8 cellular contexts compared by ENCODE assay signal in the genomic region with DNA sequence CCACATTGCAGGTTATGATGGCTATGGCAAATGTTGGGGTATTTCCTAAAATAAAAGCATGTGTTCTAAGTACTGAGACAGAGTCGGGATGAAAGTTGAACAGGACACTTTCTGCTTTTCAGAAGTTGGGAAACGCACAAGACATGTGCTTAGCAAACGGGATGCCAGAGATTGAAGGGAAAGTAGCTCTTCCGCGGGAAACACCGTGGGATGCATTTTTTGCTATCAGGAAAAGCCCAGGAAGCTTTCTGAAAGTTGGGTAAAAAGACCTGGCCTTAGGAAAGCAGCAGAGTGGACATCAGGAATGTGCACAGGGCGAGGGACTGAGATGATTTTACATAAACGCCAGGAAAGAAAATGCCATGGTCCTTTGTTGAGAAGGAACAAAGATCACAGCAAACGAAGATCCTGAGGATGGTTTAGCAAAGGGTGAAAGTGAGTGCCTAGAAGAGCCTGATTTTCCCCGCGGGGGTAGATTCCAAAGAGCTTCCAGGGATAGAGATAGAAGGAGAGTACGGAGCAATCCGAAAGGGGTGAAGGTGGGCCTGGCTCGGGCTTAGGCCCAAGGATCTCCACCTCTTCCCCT. TPM values are rescaled to one million over a fixed set of nuclear protein-coding genes. Genes with fewer than 3 reads are reported as not detected.
DNase-seq lines count a peak whose midpoint lies in the region; TF ChIP-seq lines count a peak whose summit lies in the region.

No MANE protein-coding gene starts in this region.

- no peaks in the 10 kb centered on the region for H3K9me3 ChIP-seq in iPS-20b (ENCODE audit: insufficient read depth, low read depth, low read length)
- no peaks in the 10 kb centered on the region for H3K9me3 ChIP-seq in suprapubic skin

- no peak for DNase-seq in T-helper 2 cell treated with Interferon-gamma antibody and Interleukin-4, amounts not matched to agents 5 μg/mL and 100 μg/mL, for 36 hours (ENCODE audit: low spot score)
- DNase-seq in T-helper 2 cell, result no peak
- DNase-seq in activated T-helper 1 cell treated with anti-CD3 and anti-CD28 coated beads, Interleukin-12 subunit alpha, Interleukin-12 subunit beta, Interleukin-2, Interleukin-4 antibody, amounts not matched to agents 30 ng/mL and 10 ng/mL and 1 ng/mL, durations not matched to agents 14 hours and 24 hours and 36 hours (ENCODE audit: low spot score), result no peak
- no peak for DNase-seq in suprapubic skin (ENCODE audit: low spot score in 2 of 2)
- DNase-seq in posterior vena cava (ENCODE audit: low spot score), result no peak
- no peak for DNase-seq in ecto neural progenitor cell (ENCODE audit: low spot score)
- DNase-seq in activated CD4-positive, CD25-positive, alpha-beta regulatory T cell treated with anti-CD3 and anti-CD28 coated beads, Interleukin-2, amount 50 U/mL, for 72 hours, result no peak

- H3K27ac ChIP-seq in iPS-20b (ENCODE audit: low read length) (no peak overlapping the region), suprapubic skin (no peak overlapping the region)

- no peak for TF ChIP-seq EP300 in suprapubic skin (IDR thresholded peaks at IDR 0.05)

- peaks cover 9% of the 10 kb centered on the region; the same call in 1 of the 2 replicates for H3K4me1 ChIP-seq in iPS-20b (ENCODE audit: insufficient read depth, low read length)
- peaks cover 18% of the 10 kb centered on the region for H3K4me1 ChIP-seq in suprapubic skin

- peaks cover 42% of the 10 kb centered on the region for H3K36me3 Mint-ChIP-seq in T-helper 2 cell treated with Interferon-gamma antibody and Interleukin-4, amounts not matched to agents 5 μg/mL and 100 μg/mL, for 36 hours (ENCODE audit: low read depth)
- peaks cover 25% of the 10 kb centered on the region for H3K36me3 Mint-ChIP-seq in activated T-helper 1 cell treated with anti-CD3 and anti-CD28 coated beads, Interleukin-12 subunit alpha, Interleukin-12 subunit beta, Interleukin-2, Interleukin-4 antibody, amounts not matched to agents 30 ng/mL and 10 ng/mL and 1 ng/mL, durations not matched to agents 14 hours and 24 hours and 36 hours (ENCODE audit: low read depth)

- H3K36me3 ChIP-seq in iPS-20b (ENCODE audit: insufficient read depth, low read depth, low read length), result peaks cover 47% of the 10 kb centered on the region
- no peaks in the 10 kb centered on the region for H3K36me3 ChIP-seq in suprapubic skin

- peak overlapping the region; percentile 92 for H3K9ac ChIP-seq in iPS-20b (ENCODE audit: low read depth, low read length)

- H3K4me3 ChIP-seq in iPS-20b (ENCODE audit: low read length) (peak overlapping the region; percentile 80), suprapubic skin (peak overlapping the region; percentile 62)

- peaks cover 30% of the 10 kb centered on the region for H3K4me1 Mint-ChIP-seq in T-helper 2 cell treated with Interferon-gamma antibody and Interleukin-4, amounts not matched to agents 5 μg/mL and 100 μg/mL, for 36 hours (ENCODE audit: low read depth)
- H3K4me1 Mint-ChIP-seq in activated T-helper 1 cell treated with anti-CD3 and anti-CD28 coated beads, Interleukin-12 subunit alpha, Interleukin-12 subunit beta, Interleukin-2, Interleukin-4 antibody, amounts not matched to agents 30 ng/mL and 10 ng/mL and 1 ng/mL, durations not matched to agents 14 hours and 24 hours and 36 hours (ENCODE audit: low read depth), result peaks cover 47% of the 10 kb centered on the region

- TF ChIP-seq CTCF in suprapubic skin (IDR thresholded peaks at IDR 0.05), result no peak

- H3K27ac Mint-ChIP-seq in T-helper 2 cell treated with Interferon-gamma antibody and Interleukin-4, amounts not matched to agents 5 μg/mL and 100 μg/mL, for 36 hours, result peak overlapping the region; percentile 78
- peak overlapping the region; percentile 76 for H3K27ac Mint-ChIP-seq in activated T-helper 1 cell treated with anti-CD3 and anti-CD28 coated beads, Interleukin-12 subunit alpha, Interleukin-12 subunit beta, Interleukin-2, Interleukin-4 antibody, amounts not matched to agents 30 ng/mL and 10 ng/mL and 1 ng/mL, durations not matched to agents 14 hours and 24 hours and 36 hours

- 23% methylated on average over 14 of the region's 14 CpGs for WGBS in suprapubic skin

- TF ChIP-seq POLR2A in suprapubic skin (IDR thresholded peaks at IDR 0.05), result no peak

- H3K27me3 ChIP-seq in iPS-20b (ENCODE audit: insufficient read depth, low read length), result no peaks in the 10 kb centered on the region
- H3K27me3 ChIP-seq in suprapubic skin, result no peaks in the 10 kb centered on the region

- intact Hi-C loops in activated T-helper 1 cell treated with anti-CD3 and anti-CD28 coated beads, Interleukin-12 subunit alpha, Interleukin-12 subunit beta, Interleukin-2, Interleukin-4 antibody, amounts not matched to agents 30 ng/mL and 10 ng/mL and 1 ng/mL, durations not matched to agents 14 hours and 24 hours and 36 hours (cut with micrococcal nuclease), result no loop called here
- intact Hi-C loops in posterior vena cava (cut with DNase I), result no loop called here

- H3K4me3 Mint-ChIP-seq in T-helper 2 cell treated with Interferon-gamma antibody and Interleukin-4, amounts not matched to agents 5 μg/mL and 100 μg/mL, for 36 hours, result peak overlapping the region; percentile 87
- peak overlapping the region; percentile 89 for H3K4me3 Mint-ChIP-seq in activated T-helper 1 cell treated with anti-CD3 and anti-CD28 coated beads, Interleukin-12 subunit alpha, Interleukin-12 subunit beta, Interleukin-2, Interleukin-4 antibody, amounts not matched to agents 30 ng/mL and 10 ng/mL and 1 ng/mL, durations not matched to agents 14 hours and 24 hours and 36 hours

- H3K27me3 Mint-ChIP-seq in T-helper 2 cell treated with Interferon-gamma antibody and Interleukin-4, amounts not matched to agents 5 μg/mL and 100 μg/mL, for 36 hours (ENCODE audit: low read depth), result no peaks in the 10 kb centered on the region
- no peaks in the 10 kb centered on the region for H3K27me3 Mint-ChIP-seq in activated T-helper 1 cell treated with anti-CD3 and anti-CD28 coated beads, Interleukin-12 subunit alpha, Interleukin-12 subunit beta, Interleukin-2, Interleukin-4 antibody, amounts not matched to agents 30 ng/mL and 10 ng/mL and 1 ng/mL, durations not matched to agents 14 hours and 24 hours and 36 hours (ENCODE audit: insufficient read depth)

- H3K9me3 Mint-ChIP-seq in T-helper 2 cell treated with Interferon-gamma antibody and Interleukin-4, amounts not matched to agents 5 μg/mL and 100 μg/mL, for 36 hours, result no peaks in the 10 kb centered on the region
- no peaks in the 10 kb centered on the region for H3K9me3 Mint-ChIP-seq in activated T-helper 1 cell treated with anti-CD3 and anti-CD28 coated beads, Interleukin-12 subunit alpha, Interleukin-12 subunit beta, Interleukin-2, Interleukin-4 antibody, amounts not matched to agents 30 ng/mL and 10 ng/mL and 1 ng/mL, durations not matched to agents 14 hours and 24 hours and 36 hours

RNA-seq across cellular contexts. Expression of gene CDC25A, which starts 1.1 kb away (rescaled TPM):
- 50.9 and 52.6 TPM in 2 replicates for total RNA-seq in activated T-helper 1 cell treated with anti-CD3 and anti-CD28 coated beads, Interleukin-12 subunit alpha, Interleukin-12 subunit beta, Interleukin-2, Interleukin-4 antibody, amounts not matched to agents 30 ng/mL and 10 ng/mL and 1 ng/mL, durations not matched to agents 14 hours and 24 hours and 36 hours
- total RNA-seq in suprapubic skin (1 to 10 TPM in 1 of 4 donors, under 1 TPM in 2, not detected in 1; 0.55 to 6.8 (median 0.98) TPM), posterior vena cava (under 1 TPM; 0.43 to 0.65 TPM)

RNA-seq across cellular contexts. Expression of gene CAMP, which starts 36.2 kb away (rescaled TPM):
- not detected in 2 replicates for total RNA-seq in activated T-helper 1 cell treated with anti-CD3 and anti-CD28 coated beads, Interleukin-12 subunit alpha, Interleukin-12 subunit beta, Interleukin-2, Interleukin-4 antibody, amounts not matched to agents 30 ng/mL and 10 ng/mL and 1 ng/mL, durations not matched to agents 14 hours and 24 hours and 36 hours
- total RNA-seq in suprapubic skin (not detected), posterior vena cava (not detected)

RNA-seq across cellular contexts. Expression of gene ZNF589, which starts 53.8 kb away (rescaled TPM):
- total RNA-seq in activated T-helper 1 cell treated with anti-CD3 and anti-CD28 coated beads, Interleukin-12 subunit alpha, Interleukin-12 subunit beta, Interleukin-2, Interleukin-4 antibody, amounts not matched to agents 30 ng/mL and 10 ng/mL and 1 ng/mL, durations not matched to agents 14 hours and 24 hours and 36 hours, result 33.0 and 34.2 TPM in 2 replicates
- total RNA-seq in suprapubic skin, result 10 to 100 TPM in 3 of 4 donors, 1 to 10 TPM in 1; 8.7 to 25.2 (median 14.6) TPM
- 10 to 100 TPM in 1 of 2 donors, 1 to 10 TPM in 1; 8.4 to 11.3 TPM for total RNA-seq in posterior vena cava
